In the genomic region with DNA sequence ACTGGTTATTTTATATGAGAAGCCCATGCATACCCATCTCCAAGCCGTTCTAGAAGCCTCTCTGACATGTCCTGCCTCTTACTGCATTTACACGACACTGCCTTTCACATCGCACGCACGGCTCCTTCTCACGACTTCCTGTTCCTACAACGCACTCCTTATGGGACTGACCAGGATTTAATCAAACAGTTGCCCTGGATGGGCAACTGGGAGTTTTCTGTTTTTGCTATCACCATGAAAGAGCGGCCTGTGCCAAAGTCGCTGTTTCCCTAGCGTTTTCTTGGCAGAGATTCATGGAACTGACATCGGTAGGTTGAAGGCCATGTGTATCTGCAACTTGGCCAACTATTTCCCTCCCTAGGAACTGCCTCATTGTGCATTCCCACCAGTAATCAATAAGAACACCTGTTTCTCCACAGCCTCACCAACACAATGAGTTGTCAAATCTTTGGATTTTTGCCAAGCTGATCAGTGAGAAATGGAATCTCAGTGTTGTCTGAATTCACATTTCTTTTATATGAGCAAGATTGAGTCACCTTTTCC, we compare ENCODE assay signal across 10 cellular contexts.
DNase-seq lines count a peak whose midpoint lies in the region; ATAC-seq, FAIRE-seq and TF ChIP-seq lines count a peak whose summit lies in the region.
"Had no signal": no experiment of that assay in that cellular context is flagged by ENCODE, and none has a peak within 500 bp of the region (broad histone marks: within the 10 kb centered on the region; RNA-seq: fewer than 3 reads in every experiment).

No MANE protein-coding gene starts in this region.

- H3K4me1 ChIP-seq in keratinocyte (ENCODE audit: control insufficient read depth, extremely low read depth, insufficient read depth, low read length): peaks cover 33% of the 10 kb centered on the region
- peaks cover 0 to 11% of the 10 kb centered on the region in 2 experiments; a peak in 1 of 4 replicates for H3K4me1 ChIP-seq in SK-N-SH (ENCODE audit: control insufficient read depth in 1 of 2, insufficient read depth in 2 of 2, low read depth in 1 of 2, low read length in 1 of 2)

- H3K4me2 ChIP-seq in keratinocyte (ENCODE audit: control insufficient read depth, extremely low read depth, insufficient read depth, low read depth, low read length) (peak overlapping the region; percentile 48), SK-N-SH (no peak overlapping the region)

- 67% methylated on average over 11 of the region's 11 CpGs for WGBS in SK-N-SH (ENCODE audit: low lambda C conversion rate)

- H4K20me1 ChIP-seq in keratinocyte (ENCODE audit: control insufficient read depth, extremely low read depth, insufficient read depth, low read length) (peaks cover 3% of the 10 kb centered on the region), SK-N-SH (ENCODE audit: insufficient read depth) (no peaks in the 10 kb centered on the region)

- H3K9ac ChIP-seq in keratinocyte (ENCODE audit: control insufficient read depth, extremely low read depth, insufficient read depth, low read length) (no peak overlapping the region), SK-N-SH (no peak overlapping the region)

- H3K36me3 ChIP-seq in keratinocyte (ENCODE audit: control insufficient read depth in 2 of 2, extremely low read depth in 1 of 2, insufficient read depth in 2 of 2, low read length in 2 of 2): no peaks in the 10 kb centered on the region
- H3K36me3 ChIP-seq in SK-N-SH (replicated peaks in 1 of 2; ENCODE audit: control insufficient read depth in 1 of 2, insufficient read depth in 2 of 2, low read length in 1 of 2): no peaks in the 10 kb centered on the region
- H3K36me3 ChIP-seq: BE2C had no signal

- TF ChIP-seq CTCF in keratinocyte (optimal IDR thresholded peaks at IDR 0.05 in 1 of 3, IDR thresholded peaks at IDR 0.05 in 1 of 3, conservative IDR thresholded peaks at IDR 0.05 in 1 of 3; ENCODE audit: extremely low read depth in 1 of 3, insufficient read depth in 2 of 3, low read length in 3 of 3): no peak
- no peak for TF ChIP-seq CTCF in nephron progenitor cell (IDR thresholded peaks at IDR 0.05)
- no peak for TF ChIP-seq CTCF in SK-N-SH (IDR thresholded peaks at IDR 0.05)

- dilution Hi-C loops in keratinocyte (cut with MboI; ENCODE audit: extremely low pct_ligation_motif_present, low sequenced_read_pairs): no loop called here

- H3K9me3 ChIP-seq in keratinocyte (ENCODE audit: control insufficient read depth, low read depth, low read length): no peaks in the 10 kb centered on the region
- no peaks in the 10 kb centered on the region for H3K9me3 ChIP-seq in SK-N-SH
- H3K9me3 ChIP-seq: BE2C had no signal

- H3K4me3 Mint-ChIP-seq in activated CD8-positive, alpha-beta memory T cell treated with anti-CD3 and anti-CD28 coated beads, Interleukin-2, amount 10 ng/mL, durations not matched to agents 7 days and 5 days: no peak overlapping the region
- no peak overlapping the region for H3K4me3 Mint-ChIP-seq in nephron progenitor cell

- FAIRE-seq in keratinocyte (lab: Jason Lieb, UNC) (peak; percentile 52), urothelium cell line (lab: Jason Lieb, UNC) (peak; percentile 52)
- FAIRE-seq: GM12878 had no signal

- POLR2A ChIA-PET in SK-N-SH (lab: Yijun Ruan, JAX): no interaction called here

- no peak for ATAC-seq in activated CD8-positive, alpha-beta memory T cell treated with anti-CD3 and anti-CD28 coated beads, Interleukin-2, amount 10 ng/mL, durations not matched to agents 7 days and 5 days
- ATAC-seq: GM12878 had no signal

- peaks cover 2% of the 10 kb centered on the region for H3K4me1 Mint-ChIP-seq in activated CD8-positive, alpha-beta memory T cell treated with anti-CD3 and anti-CD28 coated beads, Interleukin-2, amount 10 ng/mL, durations not matched to agents 7 days and 5 days
- H3K4me1 Mint-ChIP-seq in nephron progenitor cell: peaks cover 43% of the 10 kb centered on the region

- H3K9me3 Mint-ChIP-seq in activated CD8-positive, alpha-beta memory T cell treated with anti-CD3 and anti-CD28 coated beads, Interleukin-2, amount 10 ng/mL, durations not matched to agents 7 days and 5 days (ENCODE audit: low read depth): no peaks in the 10 kb centered on the region
- no peaks in the 10 kb centered on the region for H3K9me3 Mint-ChIP-seq in nephron progenitor cell

- no peaks in the 10 kb centered on the region for H3K36me3 Mint-ChIP-seq in activated CD8-positive, alpha-beta memory T cell treated with anti-CD3 and anti-CD28 coated beads, Interleukin-2, amount 10 ng/mL, durations not matched to agents 7 days and 5 days
- H3K36me3 Mint-ChIP-seq in nephron progenitor cell (ENCODE audit: low read depth): no peaks in the 10 kb centered on the region

- no peak overlapping the region for H3K4me3 ChIP-seq in keratinocyte (ENCODE audit: control insufficient read depth in 2 of 3, extremely low read depth in 1 of 3, insufficient read depth in 2 of 3, low read depth in 1 of 3, low read length in 3 of 3)
- no peak overlapping the region for H3K4me3 ChIP-seq in SK-N-SH (ENCODE audit: low read depth in 2 of 2, low read length in 1 of 2)
- H3K4me3 ChIP-seq: GM12878 had no signal

- peaks cover 10% of the 10 kb centered on the region for H3K27me3 Mint-ChIP-seq in activated CD8-positive, alpha-beta memory T cell treated with anti-CD3 and anti-CD28 coated beads, Interleukin-2, amount 10 ng/mL, durations not matched to agents 7 days and 5 days
- H3K27me3 Mint-ChIP-seq in nephron progenitor cell (ENCODE audit: low read depth, poor library complexity): peaks cover 39% of the 10 kb centered on the region

- TF ChIP-seq RAD21 in SK-N-SH (IDR thresholded peaks at IDR 0.05; ENCODE audit: low read length): no peak

- H3K79me2 ChIP-seq in keratinocyte (ENCODE audit: control insufficient read depth, insufficient read depth, low read length) (no peaks in the 10 kb centered on the region), SK-N-SH (ENCODE audit: insufficient read depth) (no peaks in the 10 kb centered on the region)

- H3K27me3 ChIP-seq in keratinocyte (ENCODE audit: control insufficient read depth, extremely low read depth, insufficient read depth, low read length) (no peaks in the 10 kb centered on the region), SK-N-SH (ENCODE audit: insufficient read depth) (no peaks in the 10 kb centered on the region)
- H3K27me3 ChIP-seq: BE2C had no signal

- H3K9me2 ChIP-seq in SK-N-SH: no peaks in the 10 kb centered on the region

- CTCF ChIA-PET in activated CD8-positive, alpha-beta memory T cell treated with anti-CD3 and anti-CD28 coated beads, Interleukin-2, amount 10 ng/mL, durations not matched to agents 7 days and 5 days (lab: Charles Lee): no interaction called here
- CTCF ChIA-PET in SK-N-SH (lab: Yijun Ruan, JAX): no interaction called here

- peak; percentile 15 for DNase-seq in activated CD8-positive, alpha-beta memory T cell treated with anti-CD3 and anti-CD28 coated beads, Interleukin-2, amount 50 U/mL, for 48 hours
- no peak for DNase-seq in activated CD8-positive, alpha-beta memory T cell treated with anti-CD3 and anti-CD28 coated beads, Interleukin-2, amount 10 ng/mL, durations not matched to agents 7 days and 5 days
- peak; percentile 76 for DNase-seq in cerebellum (ENCODE audit: low spot score)
- DNase-seq in keratinocyte (ENCODE audit: low read depth, low spot score): peak; percentile 84
- peak; percentile 44 for DNase-seq in urothelium cell line (ENCODE audit: low spot score)
- no peak for DNase-seq in stimulated activated CD4-positive, alpha-beta T cell treated with anti-CD3 and anti-CD28 coated beads, Interleukin-4, amount 100 ng/mL, for 4 hours
- DNase-seq in nephron progenitor cell: no peak
- DNase-seq in SK-N-SH: no peak
- DNase-seq: BE2C had no signal

- no peak for TF ChIP-seq EP300 in SK-N-SH (IDR thresholded peaks at IDR 0.05; ENCODE audit: borderline replicate concordance in 1 of 2, low read depth in 1 of 2, low read length in 1 of 2)

- H3K27ac ChIP-seq in keratinocyte (ENCODE audit: control insufficient read depth, insufficient read depth, low read length): no peak overlapping the region
- no peak overlapping the region for H3K27ac ChIP-seq in SK-N-SH (ENCODE audit: low read depth in 2 of 2, low read length in 1 of 2)

- no peaks in the 10 kb centered on the region for H3F3A ChIP-seq in SK-N-SH (replicated peaks; ENCODE audit: insufficient read depth)

- no peak overlapping the region for H3K27ac Mint-ChIP-seq in activated CD8-positive, alpha-beta memory T cell treated with anti-CD3 and anti-CD28 coated beads, Interleukin-2, amount 10 ng/mL, durations not matched to agents 7 days and 5 days
- H3K27ac Mint-ChIP-seq in nephron progenitor cell: no peak overlapping the region

- H2AFZ ChIP-seq in keratinocyte (ENCODE audit: control insufficient read depth, low read length) (no peak overlapping the region), SK-N-SH (ENCODE audit: low read depth) (no peak overlapping the region)

- peaks cover 2% of the 10 kb centered on the region for H3K9me1 ChIP-seq in keratinocyte (ENCODE audit: control insufficient read depth, extremely low read depth, insufficient read depth, low read length)

TF ChIP-seq in SK-N-SH, 30 proteins besides CTCF, POLR2A, EP300 and RAD21:
- TF ChIP-seq TCF12 (IDR thresholded peaks at IDR 0.05): no peak
- TF ChIP-seq TEAD4 (IDR thresholded peaks at IDR 0.05; ENCODE audit: borderline replicate concordance, insufficient read depth): no peak
- TF ChIP-seq RXRA (IDR thresholded peaks at IDR 0.05; ENCODE audit: borderline replicate concordance, low read depth): no peak
TF ChIP-seq in SK-N-SH: peak in this region for 0.

Comparison
In these comparisons a context has a peak if more than half of its experiments do, and no peak if none do; other contexts are left out.
1. DNase-seq: peak in activated CD8-positive, alpha-beta memory T cell treated with anti-CD3 and anti-CD28 coated beads, Interleukin-2, amount 50 U/mL, for 48 hours (single experiment), cerebellum (single experiment), keratinocyte (single experiment) and urothelium cell line (single experiment); none in activated CD8-positive, alpha-beta memory T cell treated with anti-CD3 and anti-CD28 coated beads, Interleukin-2, amount 10 ng/mL, durations not matched to agents 7 days and 5 days (single experiment), stimulated activated CD4-positive, alpha-beta T cell treated with anti-CD3 and anti-CD28 coated beads, Interleukin-4, amount 100 ng/mL, for 4 hours (0 of 2), nephron progenitor cell (single experiment) and SK-N-SH (single experiment).